ENCODE assay signal across 3 cellular contexts in the genomic region with DNA sequence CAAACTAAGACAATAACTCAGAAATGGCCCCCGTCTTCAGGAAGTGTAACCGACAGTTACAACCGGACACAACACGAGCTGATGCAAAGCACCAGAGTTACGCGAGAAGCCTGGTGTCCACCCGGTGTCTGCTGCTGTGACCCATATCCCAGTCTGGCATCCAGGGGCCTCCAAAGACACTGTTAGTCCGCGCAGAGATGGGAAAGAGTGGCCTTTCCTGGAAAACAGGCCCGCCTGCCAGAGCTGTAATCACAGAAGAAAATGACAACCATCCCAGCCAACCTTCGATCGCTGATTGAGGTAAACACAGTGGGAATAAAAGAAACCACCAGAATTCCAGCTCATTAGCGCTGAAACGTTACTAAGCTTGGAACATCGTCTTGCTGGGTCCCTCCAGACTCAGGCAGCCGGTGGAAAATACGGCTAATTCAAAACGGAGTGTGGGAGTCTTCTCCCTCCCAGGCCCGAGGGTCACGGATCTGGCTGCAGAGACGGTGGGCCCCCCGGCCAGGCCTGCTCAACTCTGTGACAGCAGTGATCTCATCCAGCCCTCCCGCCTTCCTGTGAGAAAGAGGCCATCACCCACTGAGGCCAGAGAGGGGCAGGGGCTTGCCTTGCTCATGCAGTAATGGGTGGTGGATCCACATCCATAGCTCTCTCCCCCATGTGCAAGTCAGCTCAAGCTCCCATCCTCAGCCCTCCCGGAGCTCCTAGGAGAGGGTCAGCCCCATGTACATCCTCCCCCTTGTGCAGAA.
TF ChIP-seq lines count a peak whose summit lies in the region.

No MANE protein-coding gene starts in this region.

TF ChIP-seq in SK-N-SH, 30 proteins besides CTCF, POLR2A, EP300 and RAD21 (continues in another document):
- TF ChIP-seq, protein P1, sequence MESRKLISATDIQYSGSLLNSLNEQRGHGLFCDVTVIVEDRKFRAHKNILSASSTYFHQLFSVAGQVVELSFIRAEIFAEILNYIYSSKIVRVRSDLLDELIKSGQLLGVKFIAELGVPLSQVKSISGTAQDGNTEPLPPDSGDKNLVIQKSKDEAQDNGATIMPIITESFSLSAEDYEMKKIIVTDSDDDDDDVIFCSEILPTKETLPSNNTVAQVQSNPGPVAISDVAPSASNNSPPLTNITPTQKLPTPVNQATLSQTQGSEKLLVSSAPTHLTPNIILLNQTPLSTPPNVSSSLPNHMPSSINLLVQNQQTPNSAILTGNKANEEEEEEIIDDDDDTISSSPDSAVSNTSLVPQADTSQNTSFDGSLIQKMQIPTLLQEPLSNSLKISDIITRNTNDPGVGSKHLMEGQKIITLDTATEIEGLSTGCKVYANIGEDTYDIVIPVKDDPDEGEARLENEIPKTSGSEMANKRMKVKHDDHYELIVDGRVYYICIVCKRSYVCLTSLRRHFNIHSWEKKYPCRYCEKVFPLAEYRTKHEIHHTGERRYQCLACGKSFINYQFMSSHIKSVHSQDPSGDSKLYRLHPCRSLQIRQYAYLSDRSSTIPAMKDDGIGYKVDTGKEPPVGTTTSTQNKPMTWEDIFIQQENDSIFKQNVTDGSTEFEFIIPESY (IDR thresholded peaks at IDR 0.05; ENCODE audit: borderline replicate concordance, low read depth), result no peak
- TF ChIP-seq GATA2 (CRISPR knock-in tag; IDR thresholded peaks at IDR 0.05) (no peak), NFIC (IDR thresholded peaks at IDR 0.05; ENCODE audit: borderline replicate concordance) (no peak), YY1 (IDR thresholded peaks at IDR 0.05; ENCODE audit: low read depth) (no peak), SIN3A (IDR thresholded peaks at IDR 0.05; ENCODE audit: borderline replicate concordance, low read depth, low read length) (no peak), JUND (IDR thresholded peaks at IDR 0.05) (no peak), FOSL2 (IDR thresholded peaks at IDR 0.05; ENCODE audit: borderline replicate concordance, low read depth) (no peak), FOXM1 (IDR thresholded peaks at IDR 0.05; ENCODE audit: low read depth) (no peak), REST (IDR thresholded peaks at IDR 0.05; ENCODE audit: low read depth, low read length) (no peak), TEAD4 (IDR thresholded peaks at IDR 0.05; ENCODE audit: borderline replicate concordance, insufficient read depth) (no peak), GABPA (IDR thresholded peaks at IDR 0.05; ENCODE audit: low read depth) (no peak), MAX (IDR thresholded peaks at IDR 0.05; ENCODE audit: low read depth) (no peak), MXI1 (IDR thresholded peaks at IDR 0.05; ENCODE audit: low read depth, low read length) (no peak), EZH2phosphoT487 (IDR thresholded peaks at IDR 0.05; ENCODE audit: borderline replicate concordance, low read depth) (no peak)

TF ChIP-seq in SK-N-SH treated with all-trans-retinoic acid at 6 μM for 48 hours, 23 proteins besides CTCF, POLR2A, EP300 and RAD21 (continued from another document):
- TF ChIP-seq POU6F1 (CRISPR knock-in tag; IDR thresholded peaks at IDR 0.05; ENCODE audit: borderline replicate concordance, low read depth) (no peak), CREB5 (CRISPR knock-in tag; IDR thresholded peaks at IDR 0.05; ENCODE audit: low read depth) (no peak), GLIS3 (CRISPR knock-in tag; IDR thresholded peaks at IDR 0.05) (no peak), TCF4 (CRISPR knock-in tag; IDR thresholded peaks at IDR 0.05; ENCODE audit: borderline replicate concordance) (no peak), CSRNP3 (CRISPR knock-in tag; IDR thresholded peaks at IDR 0.05) (no peak)
- TF ChIP-seq, protein P2, sequence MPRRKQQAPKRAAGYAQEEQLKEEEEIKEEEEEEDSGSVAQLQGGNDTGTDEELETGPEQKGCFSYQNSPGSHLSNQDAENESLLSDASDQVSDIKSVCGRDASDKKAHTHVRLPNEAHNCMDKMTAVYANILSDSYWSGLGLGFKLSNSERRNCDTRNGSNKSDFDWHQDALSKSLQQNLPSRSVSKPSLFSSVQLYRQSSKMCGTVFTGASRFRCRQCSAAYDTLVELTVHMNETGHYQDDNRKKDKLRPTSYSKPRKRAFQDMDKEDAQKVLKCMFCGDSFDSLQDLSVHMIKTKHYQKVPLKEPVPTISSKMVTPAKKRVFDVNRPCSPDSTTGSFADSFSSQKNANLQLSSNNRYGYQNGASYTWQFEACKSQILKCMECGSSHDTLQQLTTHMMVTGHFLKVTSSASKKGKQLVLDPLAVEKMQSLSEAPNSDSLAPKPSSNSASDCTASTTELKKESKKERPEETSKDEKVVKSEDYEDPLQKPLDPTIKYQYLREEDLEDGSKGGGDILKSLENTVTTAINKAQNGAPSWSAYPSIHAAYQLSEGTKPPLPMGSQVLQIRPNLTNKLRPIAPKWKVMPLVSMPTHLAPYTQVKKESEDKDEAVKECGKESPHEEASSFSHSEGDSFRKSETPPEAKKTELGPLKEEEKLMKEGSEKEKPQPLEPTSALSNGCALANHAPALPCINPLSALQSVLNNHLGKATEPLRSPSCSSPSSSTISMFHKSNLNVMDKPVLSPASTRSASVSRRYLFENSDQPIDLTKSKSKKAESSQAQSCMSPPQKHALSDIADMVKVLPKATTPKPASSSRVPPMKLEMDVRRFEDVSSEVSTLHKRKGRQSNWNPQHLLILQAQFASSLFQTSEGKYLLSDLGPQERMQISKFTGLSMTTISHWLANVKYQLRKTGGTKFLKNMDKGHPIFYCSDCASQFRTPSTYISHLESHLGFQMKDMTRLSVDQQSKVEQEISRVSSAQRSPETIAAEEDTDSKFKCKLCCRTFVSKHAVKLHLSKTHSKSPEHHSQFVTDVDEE (CRISPR knock-in tag; IDR thresholded peaks at IDR 0.05), result no peak

TF ChIP-seq in WTC11, 78 proteins besides CTCF, POLR2A, EP300 and RAD21:
- TF ChIP-seq ZNF281 (CRISPR knock-in tag; IDR thresholded peaks at IDR 0.05) (no peak), GTF2I (CRISPR knock-in tag; conservative IDR thresholded peaks at IDR 0.05) (no peak), ZNF425 (CRISPR knock-in tag; conservative IDR thresholded peaks at IDR 0.05) (no peak), RORB (CRISPR knock-in tag; IDR thresholded peaks at IDR 0.05) (no peak), NR1H2 (CRISPR knock-in tag; IDR thresholded peaks at IDR 0.05) (no peak), SP1 (CRISPR knock-in tag; conservative IDR thresholded peaks at IDR 0.05) (no peak), ATF2 (CRISPR knock-in tag; IDR thresholded peaks at IDR 0.05; ENCODE audit: borderline replicate concordance, low read depth) (no peak), JUN (CRISPR knock-in tag; IDR thresholded peaks at IDR 0.05) (no peak), ZBTB43 (CRISPR knock-in tag; IDR thresholded peaks at IDR 0.05) (no peak), ZNF423 (CRISPR knock-in tag; IDR thresholded peaks at IDR 0.05) (no peak), FOXJ3 (CRISPR knock-in tag; IDR thresholded peaks at IDR 0.05; ENCODE audit: borderline replicate concordance) (no peak), MXD4 (CRISPR knock-in tag; IDR thresholded peaks at IDR 0.05; ENCODE audit: borderline replicate concordance) (no peak), ZNF232 (CRISPR knock-in tag; IDR thresholded peaks at IDR 0.05) (no peak), CREB1 (CRISPR knock-in tag; IDR thresholded peaks at IDR 0.05) (no peak), PRRX2 (CRISPR knock-in tag; IDR thresholded peaks at IDR 0.05) (no peak), EMX1 (CRISPR knock-in tag; IDR thresholded peaks at IDR 0.05) (no peak)
- TF ChIP-seq, protein P3, sequence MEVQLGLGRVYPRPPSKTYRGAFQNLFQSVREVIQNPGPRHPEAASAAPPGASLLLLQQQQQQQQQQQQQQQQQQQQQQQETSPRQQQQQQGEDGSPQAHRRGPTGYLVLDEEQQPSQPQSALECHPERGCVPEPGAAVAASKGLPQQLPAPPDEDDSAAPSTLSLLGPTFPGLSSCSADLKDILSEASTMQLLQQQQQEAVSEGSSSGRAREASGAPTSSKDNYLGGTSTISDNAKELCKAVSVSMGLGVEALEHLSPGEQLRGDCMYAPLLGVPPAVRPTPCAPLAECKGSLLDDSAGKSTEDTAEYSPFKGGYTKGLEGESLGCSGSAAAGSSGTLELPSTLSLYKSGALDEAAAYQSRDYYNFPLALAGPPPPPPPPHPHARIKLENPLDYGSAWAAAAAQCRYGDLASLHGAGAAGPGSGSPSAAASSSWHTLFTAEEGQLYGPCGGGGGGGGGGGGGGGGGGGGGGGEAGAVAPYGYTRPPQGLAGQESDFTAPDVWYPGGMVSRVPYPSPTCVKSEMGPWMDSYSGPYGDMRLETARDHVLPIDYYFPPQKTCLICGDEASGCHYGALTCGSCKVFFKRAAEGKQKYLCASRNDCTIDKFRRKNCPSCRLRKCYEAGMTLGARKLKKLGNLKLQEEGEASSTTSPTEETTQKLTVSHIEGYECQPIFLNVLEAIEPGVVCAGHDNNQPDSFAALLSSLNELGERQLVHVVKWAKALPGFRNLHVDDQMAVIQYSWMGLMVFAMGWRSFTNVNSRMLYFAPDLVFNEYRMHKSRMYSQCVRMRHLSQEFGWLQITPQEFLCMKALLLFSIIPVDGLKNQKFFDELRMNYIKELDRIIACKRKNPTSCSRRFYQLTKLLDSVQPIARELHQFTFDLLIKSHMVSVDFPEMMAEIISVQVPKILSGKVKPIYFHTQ (CRISPR knock-in tag; IDR thresholded peaks at IDR 0.05), result no peak
- TF ChIP-seq, protein P4, sequence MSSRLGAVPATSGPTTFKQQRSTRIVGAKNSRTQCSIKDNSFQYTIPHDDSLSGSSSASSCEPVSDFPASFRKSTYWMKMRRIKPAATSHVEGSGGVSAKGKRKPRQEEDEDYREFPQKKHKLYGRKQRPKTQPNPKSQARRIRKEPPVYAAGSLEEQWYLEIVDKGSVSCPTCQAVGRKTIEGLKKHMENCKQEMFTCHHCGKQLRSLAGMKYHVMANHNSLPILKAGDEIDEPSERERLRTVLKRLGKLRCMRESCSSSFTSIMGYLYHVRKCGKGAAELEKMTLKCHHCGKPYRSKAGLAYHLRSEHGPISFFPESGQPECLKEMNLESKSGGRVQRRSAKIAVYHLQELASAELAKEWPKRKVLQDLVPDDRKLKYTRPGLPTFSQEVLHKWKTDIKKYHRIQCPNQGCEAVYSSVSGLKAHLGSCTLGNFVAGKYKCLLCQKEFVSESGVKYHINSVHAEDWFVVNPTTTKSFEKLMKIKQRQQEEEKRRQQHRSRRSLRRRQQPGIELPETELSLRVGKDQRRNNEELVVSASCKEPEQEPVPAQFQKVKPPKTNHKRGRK (CRISPR knock-in tag; IDR thresholded peaks at IDR 0.05; ENCODE audit: borderline replicate concordance), result no peak
